Comparison of ENCODE assay signal across 11 cellular contexts in the genomic region with DNA sequence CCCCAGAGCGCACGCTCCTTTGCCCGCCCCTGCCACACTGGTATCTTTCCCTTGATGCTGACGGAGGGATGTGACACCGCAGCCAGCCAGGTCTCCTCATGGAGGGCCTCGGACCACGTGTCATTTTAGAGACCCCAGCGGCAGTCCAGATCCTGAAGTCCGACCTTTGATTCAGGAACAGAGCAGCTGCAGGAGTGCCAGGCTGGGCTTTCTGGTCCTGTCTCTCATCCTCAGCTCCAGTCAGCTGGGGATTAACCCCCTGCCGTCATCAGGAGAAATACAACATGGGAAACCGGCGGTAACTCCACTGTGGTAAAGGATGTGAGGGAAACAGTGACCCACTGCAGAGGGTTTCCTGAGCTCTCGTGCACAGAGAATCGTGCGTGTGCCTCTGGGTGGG.
DNase-seq lines count a peak whose midpoint lies in the region; ATAC-seq, FAIRE-seq and TF ChIP-seq lines count a peak whose summit lies in the region.
"Had no signal": no experiment of that assay in that cellular context is flagged by ENCODE, and none has a peak within 500 bp of the region (broad histone marks: within the 10 kb centered on the region; RNA-seq: fewer than 3 reads in every experiment).

No MANE protein-coding gene starts in this region.

- FAIRE-seq in GM12878 (lab: Jason Lieb, UNC), result no peak

- H3K4me1 ChIP-seq in MM.1S (ENCODE audit: low read length) (peaks cover 29% of the 10 kb centered on the region), GM12878 (ENCODE audit: control insufficient read depth, insufficient read depth, low read length) (peaks cover 58% of the 10 kb centered on the region)
- H3K4me1 ChIP-seq: testis had no signal

- H3K27me3 ChIP-seq in MM.1S (replicated peaks; ENCODE audit: insufficient read depth, low read length) (no peaks in the 10 kb centered on the region), GM12878 (replicated peaks in 1 of 2; ENCODE audit: control insufficient read depth in 2 of 2, insufficient read depth in 2 of 2, low read length in 1 of 2) (no peaks in the 10 kb centered on the region)
- H3K27me3 ChIP-seq: testis had no signal

- peak overlapping the region; percentile 63 for H3K9ac ChIP-seq in MM.1S (ENCODE audit: low read length)
- peak overlapping the region; percentile 87 for H3K9ac ChIP-seq in GM12878 (ENCODE audit: control insufficient read depth, insufficient read depth, low read length)

- H3K4me3 ChIP-seq in MM.1S (ENCODE audit: low read length) (peak overlapping the region; percentile 28; the same call in 1 of the 2 replicates), GM12878 (0 out of 2 replicates have a peak overlapping the region, but pooled peaks have one; percentile 10)
- H3K4me3 ChIP-seq: testis had no signal

- no peak for TF ChIP-seq POLR2A in GM12878 (IDR thresholded peaks at IDR 0.05; ENCODE audit: low read depth, low read length)

- H3K9me3 ChIP-seq in MM.1S (replicated peaks; ENCODE audit: insufficient read depth, low read length), result no peaks in the 10 kb centered on the region
- H3K9me3 ChIP-seq in GM12878 (replicated peaks; ENCODE audit: control insufficient read depth, insufficient read depth, low read length), result no peaks in the 10 kb centered on the region
- H3K9me3 ChIP-seq: testis had no signal

- H3K4me2 ChIP-seq in MM.1S (ENCODE audit: low read depth, low read length), result peak overlapping the region; percentile 83
- peak overlapping the region; percentile 96 for H3K4me2 ChIP-seq in GM12878 (ENCODE audit: control insufficient read depth, insufficient read depth)

- H4K20me1 ChIP-seq in MM.1S (ENCODE audit: insufficient read depth, low read length), result no peaks in the 10 kb centered on the region
- no peaks in the 10 kb centered on the region for H4K20me1 ChIP-seq in GM12878 (ENCODE audit: control insufficient read depth, insufficient read depth)

- no peaks in the 10 kb centered on the region for H3K9me2 ChIP-seq in MM.1S (replicated peaks; ENCODE audit: insufficient read depth, low read length)

- in situ Hi-C loops in GM12878 (cut with MboI), result loop anchor here (5.0 kb wide), 1 partner anchor 135 kb away; no protein-coding TSS in a partner anchor

- ATAC-seq in GM12878, result no peak; the same call in 2 of the 3 replicates

- no peak for TF ChIP-seq CTCF in MM.1S (IDR thresholded peaks at IDR 0.05; ENCODE audit: low read length)
- TF ChIP-seq CTCF in GM12878 (IDR thresholded peaks at IDR 0.05 in 2 of 3, conservative IDR thresholded peaks at IDR 0.05 in 1 of 3; ENCODE audit: control insufficient read depth in 2 of 3, extremely low read depth in 1 of 3, insufficient read depth in 1 of 3, low read depth in 3 of 3, low read length in 3 of 3), result no peak

- peak; percentile 15 for DNase-seq in activated CD4-positive, alpha-beta T cell treated with anti-CD3 and anti-CD28 coated beads for 48 hours
- no peak for DNase-seq in activated CD4-positive, alpha-beta T cell treated with anti-CD3 and anti-CD28 coated beads, Interleukin-2, amount 50 U/mL, for 4 hours
- DNase-seq in MM.1S, result no peak
- no peak for DNase-seq in GM12878 (ENCODE audit: low read depth, low spot score)
- DNase-seq in retina, result peak; percentile 59
- no peak for DNase-seq in substantia nigra (lab: John Stamatoyannopoulos, UW)
- no peak for DNase-seq in head of caudate nucleus
- DNase-seq in NCI-H226, result no peak
- DNase-seq: ACHN, SHP77 treated with DMSO at 0.1 percent for 48 hours had no signal

- BruUV-seq in GM12878 (replicated peaks; lab: Mats Ljungman, UMichigan), result no TSS peak

- H3K36me3 ChIP-seq in MM.1S (replicated peaks; ENCODE audit: insufficient read depth, low read length), result no peaks in the 10 kb centered on the region
- peaks cover 1 to 5% of the 10 kb centered on the region in 2 experiments; a peak in 3 of 4 replicates for H3K36me3 ChIP-seq in GM12878 (ENCODE audit: control insufficient read depth in 2 of 2, insufficient read depth in 2 of 2, low read length in 1 of 2)

- H3K79me2 ChIP-seq in MM.1S (ENCODE audit: low read length) (0 out of 2 replicates have a peak, but pooled peaks cover 3% of the 10 kb centered on the region), GM12878 (ENCODE audit: control insufficient read depth, insufficient read depth, low read length) (peaks cover 61% of the 10 kb centered on the region)

- H2AFZ ChIP-seq in MM.1S (ENCODE audit: low read length) (peak overlapping the region; percentile 51), GM12878 (ENCODE audit: control insufficient read depth, low read depth, low read length) (no peak overlapping the region)

- TF ChIP-seq EP300 in GM12878 (IDR thresholded peaks at IDR 0.05; ENCODE audit: borderline replicate concordance in 1 of 2, control insufficient read depth in 1 of 2, low read depth in 2 of 2, low read length in 2 of 2), result no peak

- POLR2A ChIA-PET in GM12878 (lab: Charles Lee), result interaction anchor here (1.2 to 4.8 kb wide), 8 partner anchors 13 to 140 kb away, joined by 3 to 36 read pairs (median 10); a partner anchor contains a TSS

- intact Hi-C loops in GM12878 (cut with micrococcal nuclease; ENCODE audit: unreplicated experiment), result loop anchor here (2.0 to 5.0 kb wide), 4 partner anchors 33 to 85 kb away; no protein-coding TSS in a partner anchor
- intact Hi-C loops in head of caudate nucleus (cut with DNase I), result no loop called here

- peak overlapping the region; percentile 94 for H3K27ac ChIP-seq in MM.1S (ENCODE audit: low read length)
- peak overlapping the region; percentile 99 for H3K27ac ChIP-seq in GM12878 (ENCODE audit: control insufficient read depth, insufficient read depth)
- H3K27ac ChIP-seq in substantia nigra (ENCODE audit: low read depth, low read length, poor library complexity, severe bottlenecking), result no peak overlapping the region
- H3K27ac ChIP-seq: testis had no signal

- peaks cover 39% of the 10 kb centered on the region for H3F3A ChIP-seq in MM.1S (ENCODE audit: insufficient read depth, low read length)

- RAD21 ChIA-PET in GM12878 (lab: Charles Lee; ENCODE audit: unreplicated experiment), result interaction anchor here (1.3 to 9.8 kb wide), 16 partner anchors 13 to 145 kb away, joined by 3 to 122 read pairs (median 18); a partner anchor contains a TSS

- SMC1A ChIA-PET in GM12878 (lab: Charles Lee; ENCODE audit: uncharacterized antibody, unreplicated experiment), result interaction anchor here (1.0 to 10.3 kb wide), 12 partner anchors 12 to 143 kb away, joined by 3 to 119 read pairs (median 13); a partner anchor contains a TSS

- CTCF ChIA-PET in GM12878 (lab: Yijun Ruan, JAX), result interaction anchor here (0.7 to 10.7 kb wide), 12 partner anchors 12 to 142 kb away, joined by 3 to 138 read pairs (median 4); a partner anchor contains a TSS

- no peak for TF ChIP-seq RAD21 in GM12878 (IDR thresholded peaks at IDR 0.05; ENCODE audit: insufficient read depth, low read depth, low read length)

- 64% methylated on average over 15 of the region's 15 CpGs for WGBS in GM12878 (ENCODE audit: insufficient coverage, insufficient replicate concordance, low lambda C conversion rate, missing lambda C conversion rate)

TF ChIP-seq in GM12878, 131 proteins besides CTCF, POLR2A, EP300 and RAD21:
- no peak for TF ChIP-seq TARDBP (IDR thresholded peaks at IDR 0.05; ENCODE audit: borderline replicate concordance)
- TF ChIP-seq MYC (IDR thresholded peaks at IDR 0.05; ENCODE audit: insufficient read depth, insufficient read length, insufficient replicate concordance, low read length, severe bottlenecking), result no peak
- TF ChIP-seq WRNIP1 (IDR thresholded peaks at IDR 0.05; ENCODE audit: borderline replicate concordance, low read depth, low read length), result no peak
- TF ChIP-seq NFXL1 (IDR thresholded peaks at IDR 0.05; ENCODE audit: borderline replicate concordance), result no peak
- no peak for TF ChIP-seq FOXK2 (IDR thresholded peaks at IDR 0.05)
- no peak for TF ChIP-seq SMAD1 (IDR thresholded peaks at IDR 0.05; ENCODE audit: low read depth, partially characterized antibody)
- TF ChIP-seq PAX8 (IDR thresholded peaks at IDR 0.05), result no peak

Comparison
In these comparisons a context has a peak if more than half of its experiments do, and no peak if none do; other contexts are left out.
1. DNase-seq: peak in activated CD4-positive, alpha-beta T cell treated with anti-CD3 and anti-CD28 coated beads for 48 hours (single experiment) and retina (single experiment); none in activated CD4-positive, alpha-beta T cell treated with anti-CD3 and anti-CD28 coated beads, Interleukin-2, amount 50 U/mL, for 4 hours (0 of 2), MM.1S (single experiment), GM12878 (single experiment), substantia nigra (0 of 49), head of caudate nucleus (0 of 42) and NCI-H226 (single experiment).